ENCODE assay signal across 10 cellular contexts in genomic region chr11:17209939-17210245, GRCh38. TPM values are rescaled to one million over a fixed set of nuclear protein-coding genes. Genes with fewer than 3 reads are reported as not detected.
DNase-seq lines count a peak whose midpoint lies in the region; ATAC-seq and TF ChIP-seq lines count a peak whose summit lies in the region.
"Had no signal": no experiment of that assay in that cellular context is flagged by ENCODE, and none has a peak within 500 bp of the region (broad histone marks: within the 10 kb centered on the region; RNA-seq: fewer than 3 reads in every experiment).

No MANE protein-coding gene starts in this region.

- POLR2A ChIA-PET in activated naive CD8-positive, alpha-beta T cell treated with anti-CD3 and anti-CD28 coated beads, Interleukin-2, amount 10 ng/mL, durations not matched to agents 7 days and 5 days (lab: Charles Lee) = interaction anchor here (0.6 to 0.8 kb wide), 3 partner anchors 11 to 29 kb away, joined by 4 to 6 read pairs (median 4); no protein-coding TSS in a partner anchor

- H3K36me3 Mint-ChIP-seq in activated T-cell treated with anti-CD3 and anti-CD28 coated beads, Interleukin-2, amount 50 U/mL, for 24 hours (ENCODE audit: low read depth) = peaks cover 14% of the 10 kb centered on the region
- H3K36me3 Mint-ChIP-seq in activated naive CD8-positive, alpha-beta T cell treated with anti-CD3 and anti-CD28 coated beads, Interleukin-2, amount 10 ng/mL, durations not matched to agents 7 days and 5 days = peaks cover 7% of the 10 kb centered on the region

- H3K4me1 ChIP-seq in lung (ENCODE audit: control insufficient read depth in 2 of 2, insufficient read depth in 2 of 2, low read length in 2 of 2) = peaks cover 0 to 6% of the 10 kb centered on the region in 2 donors
- H3K4me1 ChIP-seq in testis = peaks cover 21% of the 10 kb centered on the region

- H3K4me3 ChIP-seq in lung = no peak overlapping the region
- H3K4me3 ChIP-seq in testis = no peak overlapping the region

- H3K27ac ChIP-seq in lung (ENCODE audit: low read depth in 1 of 2, low read length in 1 of 2) (peak overlapping the region; percentile 53 to 72), testis (peak overlapping the region; percentile 93 to 97)

- H3K4me1 Mint-ChIP-seq in activated T-cell treated with anti-CD3 and anti-CD28 coated beads, Interleukin-2, amount 50 U/mL, for 24 hours (ENCODE audit: low read depth) = peaks cover 32% of the 10 kb centered on the region
- H3K4me1 Mint-ChIP-seq in activated naive CD8-positive, alpha-beta T cell treated with anti-CD3 and anti-CD28 coated beads, Interleukin-2, amount 10 ng/mL, durations not matched to agents 7 days and 5 days = peaks cover 24% of the 10 kb centered on the region

- peak overlapping the region; percentile 99 for H3K27ac Mint-ChIP-seq in activated T-cell treated with anti-CD3 and anti-CD28 coated beads, Interleukin-2, amount 50 U/mL, for 24 hours
- peak overlapping the region; percentile 71 for H3K27ac Mint-ChIP-seq in activated naive CD8-positive, alpha-beta T cell treated with anti-CD3 and anti-CD28 coated beads, Interleukin-2, amount 10 ng/mL, durations not matched to agents 7 days and 5 days

- no peaks in the 10 kb centered on the region for H3K36me3 ChIP-seq in lung (ENCODE audit: control insufficient read depth in 2 of 2, insufficient read depth in 2 of 2, low read length in 2 of 2)
- H3K36me3 ChIP-seq in testis (ENCODE audit: low read depth, missing control alignments) = no peaks in the 10 kb centered on the region

- TF ChIP-seq CTCF in lung (IDR thresholded peaks at IDR 0.05; ENCODE audit: control extremely low read depth, extremely low read depth) (no peak), testis (IDR thresholded peaks at IDR 0.05) (no peak)

- no peak for DNase-seq in activated T-cell treated with anti-CD3 and anti-CD28 coated beads, Interleukin-2, amount 50 U/mL, for 24 hours
- no peak for DNase-seq in activated T-cell treated with anti-CD3 and anti-CD28 coated beads, Interleukin-2, amount 50 U/mL, for 48 hours
- DNase-seq in activated naive CD8-positive, alpha-beta T cell treated with anti-CD3 and anti-CD28 coated beads, Interleukin-2, amount 10 ng/mL, durations not matched to agents 7 days and 5 days = no peak
- no peak for DNase-seq in lung (ENCODE audit: low spot score)
- no peak for DNase-seq in testis
- no peak for DNase-seq in KBM-7
- DNase-seq in left colon = no peak
- DNase-seq in NCI-H2081 (lab: John Stamatoyannopoulos, UW) = no peak
- DNase-seq: dorsolateral prefrontal cortex had no signal

- peaks cover 5% of the 10 kb centered on the region for H3K9me3 Mint-ChIP-seq in activated T-cell treated with anti-CD3 and anti-CD28 coated beads, Interleukin-2, amount 50 U/mL, for 24 hours
- no peaks in the 10 kb centered on the region for H3K9me3 Mint-ChIP-seq in activated naive CD8-positive, alpha-beta T cell treated with anti-CD3 and anti-CD28 coated beads, Interleukin-2, amount 10 ng/mL, durations not matched to agents 7 days and 5 days

- peak overlapping the region; percentile 97 for H3K4me3 Mint-ChIP-seq in activated T-cell treated with anti-CD3 and anti-CD28 coated beads, Interleukin-2, amount 50 U/mL, for 24 hours
- H3K4me3 Mint-ChIP-seq in activated naive CD8-positive, alpha-beta T cell treated with anti-CD3 and anti-CD28 coated beads, Interleukin-2, amount 10 ng/mL, durations not matched to agents 7 days and 5 days = no peak overlapping the region

- no peaks in the 10 kb centered on the region for H3K27me3 ChIP-seq in lung (ENCODE audit: control insufficient read depth, insufficient read depth)
- no peaks in the 10 kb centered on the region for H3K27me3 ChIP-seq in testis
- H3K27me3 ChIP-seq: dorsolateral prefrontal cortex had no signal

- WGBS in lung, 2 donors = 75 to 82% methylated on average over 1 of the region's 1 CpG
- WGBS in testis, 2 donors = 75 to 100% methylated on average over 1 of the region's 1 CpG

- no peak for ATAC-seq in activated naive CD8-positive, alpha-beta T cell treated with anti-CD3 and anti-CD28 coated beads, Interleukin-2, amount 10 ng/mL, durations not matched to agents 7 days and 5 days (ENCODE audit: low read depth)
- ATAC-seq in lung (ENCODE audit: insufficient read depth, low FRiP score) = no peak
- ATAC-seq in left colon = no peak
- ATAC-seq: K562 had no signal

- H3K27me3 Mint-ChIP-seq in activated T-cell treated with anti-CD3 and anti-CD28 coated beads, Interleukin-2, amount 50 U/mL, for 24 hours = no peaks in the 10 kb centered on the region
- H3K27me3 Mint-ChIP-seq in activated naive CD8-positive, alpha-beta T cell treated with anti-CD3 and anti-CD28 coated beads, Interleukin-2, amount 10 ng/mL, durations not matched to agents 7 days and 5 days = peaks cover 1% of the 10 kb centered on the region

- TF ChIP-seq POLR2A in testis (IDR thresholded peaks at IDR 0.05) = no peak

- H3K9me3 ChIP-seq in lung (ENCODE audit: control insufficient read depth in 2 of 2, insufficient read depth in 1 of 2, low read length in 1 of 2) (no peaks in the 10 kb centered on the region), testis (no peaks in the 10 kb centered on the region)

- in situ Hi-C loops in KBM-7 (cut with MboI; ENCODE audit: low pct_unique_long_range_greater_than_20kb, low sequenced_read_pairs) = no loop called here

- intact Hi-C loops in testis (cut with DNase I; ENCODE audit: low total_unique reads) = loop anchor here (5.0 kb wide), 1 partner anchor 133 kb away; the partner anchor contains the start of gene RPS13
- intact Hi-C loops in left colon (cut with DNase I, micrococcal nuclease) = no loop called here

RNA-seq across cellular contexts. Expression of gene PIK3C2A, which starts 2.1 kb away (rescaled TPM):
- total RNA-seq in activated naive CD8-positive, alpha-beta T cell treated with anti-CD3 and anti-CD28 coated beads, Interleukin-2, amount 10 ng/mL, durations not matched to agents 7 days and 5 days = 10 to 100 TPM; 27.6 to 31.4 TPM
- total RNA-seq in lung (100 to 1,000 TPM in 1 of 2 donors, 10 to 100 TPM in 1; 60.2 to 103 TPM), testis (100 to 1,000 TPM; 116 to 125 TPM), left colon (10 to 100 TPM; 49.7 to 54.6 TPM)
- polyA plus RNA-seq in lung (10 to 100 TPM; 13.6 to 17.8 TPM), testis (ENCODE audit: insufficient read depth, low read depth, low replicate concordance) (31.5 TPM)
